25 cellular contexts compared by ENCODE assay signal in the genomic region with DNA sequence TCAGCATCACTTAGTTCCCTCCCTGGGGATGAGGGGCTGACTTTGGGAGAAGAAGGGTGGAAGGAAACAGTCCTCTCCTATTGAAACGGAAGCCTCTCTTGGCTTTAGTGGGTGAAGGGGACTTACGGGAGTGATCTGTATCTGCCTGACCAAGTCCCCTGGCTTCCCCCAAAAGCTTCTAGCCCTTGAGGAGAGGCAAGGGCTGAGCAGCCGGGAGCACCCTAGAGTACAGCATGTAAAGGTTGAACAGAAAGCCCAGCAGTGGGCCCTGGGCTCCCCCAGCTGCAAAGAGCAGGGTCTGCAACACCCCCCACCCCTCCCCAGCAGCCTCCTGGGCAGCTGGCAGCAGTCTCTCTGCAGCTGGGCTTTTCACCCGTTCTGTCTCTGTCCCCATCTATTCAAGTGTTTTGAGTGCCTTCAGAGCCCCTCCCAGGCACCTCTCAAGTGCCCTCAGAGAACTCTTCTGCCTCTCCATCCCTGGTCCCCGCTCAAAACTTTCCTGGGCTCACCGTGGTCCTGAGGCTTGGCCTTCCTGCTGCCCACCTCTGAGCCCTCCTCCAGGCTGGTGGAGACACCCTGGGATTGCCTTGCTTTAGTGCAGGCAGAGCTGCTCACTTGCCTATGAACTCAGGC. TPM values are rescaled to one million over a fixed set of nuclear protein-coding genes. Genes with fewer than 3 reads are reported as not detected.
DNase-seq lines count a peak whose midpoint lies in the region; ATAC-seq and TF ChIP-seq lines count a peak whose summit lies in the region.
"Had no signal": no experiment of that assay in that cellular context is flagged by ENCODE, and none has a peak within 500 bp of the region (broad histone marks: within the 10 kb centered on the region; RNA-seq: fewer than 3 reads in every experiment).

No MANE protein-coding gene starts in this region.

- H2AFZ ChIP-seq in H9 (ENCODE audit: low read length) (no peak overlapping the region), neuron (ENCODE audit: low read depth, low read length) (no peak overlapping the region)

- H3K4ac ChIP-seq in H9 (ENCODE audit: low read depth, low read length): no peak overlapping the region

- POLR2A ChIA-PET in CD4-positive, alpha-beta T cell (lab: Charles Lee): no interaction called here

- no peaks in the 10 kb centered on the region for H3K79me1 ChIP-seq in H9 (ENCODE audit: insufficient read depth, low read depth, low read length, poor library complexity, severe bottlenecking)

- H4K8ac ChIP-seq in H9 (replicated peaks; ENCODE audit: insufficient read length, low read depth, low read length): no peak overlapping the region

- CTCF ChIA-PET in CD4-positive, alpha-beta T cell (lab: Charles Lee): interaction anchor here (1.9 kb wide), 1 partner anchor 22 kb away, joined by 5 read pairs; no protein-coding TSS in a partner anchor

- no peaks in the 10 kb centered on the region for H3K9me3 ChIP-seq in CD4-positive, alpha-beta T cell (ENCODE audit: control insufficient read depth, low read length)
- H3K9me3 ChIP-seq in H9 (ENCODE audit: control insufficient read depth, low read depth, low read length): no peaks in the 10 kb centered on the region
- H3K9me3 ChIP-seq in duodenal mucosa (ENCODE audit: control insufficient read depth in 1 of 2, low read length in 2 of 2): no peaks in the 10 kb centered on the region
- H3K9me3 ChIP-seq in neuron (ENCODE audit: low read length): no peaks in the 10 kb centered on the region
- H3K9me3 ChIP-seq: pancreas, thoracic aorta had no signal

- no peak overlapping the region for H3T11ph ChIP-seq in H9 (ENCODE audit: low read length)

- H2BK120ac ChIP-seq in H9 (ENCODE audit: low read depth, low read length, poor library complexity, severe bottlenecking): no peak overlapping the region

- intact Hi-C loops in CD4-positive, alpha-beta T cell (cut with DNase I, micrococcal nuclease): loop anchor here in 1 of 2 experiments (10.0 kb wide), 2 partner anchors 405 to 1505 kb away; a partner anchor contains a TSS

- 0 out of 2 replicates have a peak, but pooled peaks cover 2% of the 10 kb centered on the region for H3K79me2 ChIP-seq in H9 (ENCODE audit: insufficient read depth, low read length)

- peaks cover 10% of the 10 kb centered on the region for H3K23me2 ChIP-seq in H9 (ENCODE audit: insufficient read length, low read depth, low read length, poor library complexity, severe bottlenecking)

- H2BK20ac ChIP-seq in H9 (ENCODE audit: low read depth, low read length, poor library complexity, severe bottlenecking): no peak overlapping the region

- peaks cover 0 to 3% of the 10 kb centered on the region in 2 donors for H3K36me3 ChIP-seq in duodenal mucosa (ENCODE audit: control insufficient read depth in 1 of 2, insufficient read depth in 2 of 2, low read length in 2 of 2)
- H3K36me3 ChIP-seq in neuron (ENCODE audit: insufficient read depth, low read length): peaks cover 13% of the 10 kb centered on the region
- H3K36me3 ChIP-seq: pancreas, thoracic aorta had no signal

- H3K56ac ChIP-seq in H9 (ENCODE audit: insufficient read length, low read depth, low read length): no peak overlapping the region

- H3K9me3 Mint-ChIP-seq in CD4-positive, alpha-beta T cell: no peaks in the 10 kb centered on the region
- H3K9me3 Mint-ChIP-seq in H9: no peaks in the 10 kb centered on the region
- H3K9me3 Mint-ChIP-seq: activated T-helper 2 cell treated with anti-CD3 and anti-CD28 coated beads, Interferon-gamma antibody, Interleukin-2, Interleukin-4, amounts not matched to agents 10 μg/mL and 5 μg/mL and 100 μg/mL, durations not matched to agents 14 hours and 24 hours and 36 hours; central memory CD8-positive, alpha-beta T cell; T-helper 1 cell treated with Interleukin-12 subunit alpha and Interleukin-12 subunit beta and Interleukin-4 antibody, amounts not matched to agents 30 μg/mL and 1 μg/mL, for 36 hours; WTC11 had no signal

- no peak overlapping the region for H3K4me2 ChIP-seq in H9 (ENCODE audit: insufficient read depth, insufficient read length, low read length)

- no peak for ATAC-seq in CD4-positive, alpha-beta T cell (ENCODE audit: poor library complexity)
- ATAC-seq: K562, pancreas, WTC11 had no signal

- H3K14ac ChIP-seq in H9 (ENCODE audit: insufficient read depth, low read length): no peak overlapping the region

- no peak overlapping the region for H2BK5ac ChIP-seq in H9 (ENCODE audit: insufficient read length, low read length)

- no peak overlapping the region for H4K91ac ChIP-seq in H9 (ENCODE audit: insufficient read length, low read depth, low read length)

- H3K27me3 Mint-ChIP-seq in CD4-positive, alpha-beta T cell: no peaks in the 10 kb centered on the region
- peaks cover 15% of the 10 kb centered on the region for H3K27me3 Mint-ChIP-seq in H9 (ENCODE audit: low read depth)
- H3K27me3 Mint-ChIP-seq: central memory CD8-positive, alpha-beta T cell had no signal

- no peak overlapping the region for H2BK15ac ChIP-seq in H9 (ENCODE audit: low read depth, low read length)

- no peak overlapping the region for H3K18ac ChIP-seq in H9 (ENCODE audit: insufficient read length, low read depth, low read length)

- H3K27ac ChIP-seq in CD4-positive, alpha-beta T cell (ENCODE audit: low read depth, low read length): no peak overlapping the region
- H3K27ac ChIP-seq in H9 (ENCODE audit: insufficient read length, low read depth, low read length): no peak overlapping the region
- no peak overlapping the region for H3K27ac ChIP-seq in duodenal mucosa (ENCODE audit: low read depth, low read length)
- H3K27ac ChIP-seq: pancreas, skin epidermis, thoracic aorta had no signal

- H3K23ac ChIP-seq in H9 (ENCODE audit: insufficient read length, low read depth, low read length): no peak overlapping the region

- H3K27me3 ChIP-seq in CD4-positive, alpha-beta T cell (ENCODE audit: control insufficient read depth, insufficient read depth, low read length): no peaks in the 10 kb centered on the region
- H3K27me3 ChIP-seq in H9 (ENCODE audit: insufficient read depth, low read length) (no peaks in the 10 kb centered on the region), duodenal mucosa (ENCODE audit: control insufficient read depth in 1 of 2, insufficient read depth in 2 of 2, low read length in 2 of 2) (no peaks in the 10 kb centered on the region), neuron (ENCODE audit: insufficient read depth, low read length) (no peaks in the 10 kb centered on the region)
- H3K27me3 ChIP-seq: pancreas had no signal

- no peak for DNase-seq in CD4-positive, alpha-beta T cell
- peak; percentile 20 for DNase-seq in H9
- DNase-seq in dermis blood vessel endothelial cell: no peak
- DNase-seq in iPS-NIHi11 (ENCODE audit: low spot score): no peak
- no peak for DNase-seq in nucleus accumbens (lab: John Stamatoyannopoulos, UW)
- no peak for DNase-seq in NCI-H2029 (lab: John Stamatoyannopoulos, UW)
- DNase-seq: activated CD8-positive, alpha-beta memory T cell treated with anti-CD3 and anti-CD28 coated beads for 24 hours; DMS153; hypothalamus; kidney glomerular epithelial cell; mesendoderm; NCI-H2227 treated with DMSO at 0.1 percent for 48 hours; Right ventricle myocardium superior; stimulated activated CD4-positive, alpha-beta T cell treated with anti-CD3 and anti-CD28 coated beads, Interleukin-4, amount 100 ng/mL, for 24 hours had no signal

- H3K36me3 Mint-ChIP-seq in CD4-positive, alpha-beta T cell (ENCODE audit: low read depth): no peaks in the 10 kb centered on the region
- no peaks in the 10 kb centered on the region for H3K36me3 Mint-ChIP-seq in H9 (ENCODE audit: insufficient read depth in 1 of 3, low read depth in 3 of 3)
- H3K36me3 Mint-ChIP-seq: WTC11 had no signal

- WGBS in H9 (ENCODE audit: extremely low coverage, insufficient read length, low lambda C conversion rate): no CpG with 5 or more reads among the region's 6 CpGs

- no peak overlapping the region for H2BK12ac ChIP-seq in H9 (ENCODE audit: insufficient read length, low read depth, low read length)

- H2AK5ac ChIP-seq in H9 (ENCODE audit: insufficient read length, low read length): no peak overlapping the region

- H3K4me3 ChIP-seq in duodenal mucosa (ENCODE audit: low read depth in 1 of 2, low read length in 2 of 2): peak overlapping the region; percentile 77 to 81
- peak overlapping the region; percentile 83 for H3K4me3 ChIP-seq in neuron (ENCODE audit: low read length)
- H3K4me3 ChIP-seq: K562, pancreas, skin epidermis, thoracic aorta had no signal

- H4K5ac ChIP-seq in H9 (ENCODE audit: insufficient read length, low read depth, low read length): no peak overlapping the region

- peak overlapping the region; percentile 68 for H3K4me3 Mint-ChIP-seq in CD4-positive, alpha-beta T cell
- no peak overlapping the region; a peak in 1 of 5 replicates for H3K4me3 Mint-ChIP-seq in H9
- H3K4me3 Mint-ChIP-seq: T-helper 1 cell treated with Interleukin-12 subunit alpha and Interleukin-12 subunit beta and Interleukin-4 antibody, amounts not matched to agents 30 μg/mL and 1 μg/mL, for 36 hours; WTC11 had no signal

- no peak for TF ChIP-seq CTCF in CD4-positive, alpha-beta T cell (IDR thresholded peaks at IDR 0.05)
- no peak for TF ChIP-seq CTCF in H9 (conservative IDR thresholded peaks at IDR 0.05)

- H4K20me1 ChIP-seq in H9 (ENCODE audit: control insufficient read depth, insufficient read depth, insufficient read length): no peaks in the 10 kb centered on the region

- H3K9ac ChIP-seq in H9 (ENCODE audit: extremely low read depth, insufficient read length, low read length) (no peak overlapping the region), duodenal mucosa (ENCODE audit: low read depth in 1 of 2, low read length in 2 of 2) (peak overlapping the region; percentile 79 to 87)

- H3K4me1 ChIP-seq in H9 (ENCODE audit: insufficient read depth, low read length): no peaks in the 10 kb centered on the region
- peaks cover 85% of the 10 kb centered on the region in 2 donors for H3K4me1 ChIP-seq in duodenal mucosa (ENCODE audit: control insufficient read depth in 1 of 2, insufficient read depth in 2 of 2, low read length in 2 of 2)
- H3K4me1 ChIP-seq in neuron (ENCODE audit: insufficient read depth, low read length): peaks cover 51% of the 10 kb centered on the region

- peaks cover 31% of the 10 kb centered on the region for H3K4me1 Mint-ChIP-seq in CD4-positive, alpha-beta T cell (ENCODE audit: low read depth)
- H3K4me1 Mint-ChIP-seq in H9: peaks cover 22 to 23% of the 10 kb centered on the region in 2 experiments

- H3K27ac Mint-ChIP-seq in CD4-positive, alpha-beta T cell: no peak overlapping the region
- H3K27ac Mint-ChIP-seq in H9: peak overlapping the region in 1 of 3 experiments; percentile 83; a peak in 1 of 7 replicates
- H3K27ac Mint-ChIP-seq: activated T-helper 2 cell treated with anti-CD3 and anti-CD28 coated beads, Interferon-gamma antibody, Interleukin-2, Interleukin-4, amounts not matched to agents 10 μg/mL and 5 μg/mL and 100 μg/mL, durations not matched to agents 14 hours and 24 hours and 36 hours; T-helper 1 cell treated with Interleukin-12 subunit alpha and Interleukin-12 subunit beta and Interleukin-4 antibody, amounts not matched to agents 30 μg/mL and 1 μg/mL, for 36 hours; WTC11 had no signal

RNA-seq across cellular contexts. Expression of a gene that starts 2.7 kb away (rescaled TPM):
- total RNA-seq in CD4-positive, alpha-beta T cell: 1 to 10 TPM; 5.1 to 6.9 TPM
- total RNA-seq in H9 (2021) (16.7 and 17.1 TPM in 2 replicates), dermis blood vessel endothelial cell (5.6 and 8.5 TPM in 2 replicates)

RNA-seq across cellular contexts. Expression of a gene that starts 33.2 kb away (rescaled TPM):
- total RNA-seq in CD4-positive, alpha-beta T cell: not detected
- total RNA-seq in H9 (2021): 0.86 TPM in 1 of 2 replicates, not detected in the other
- 0.47 TPM in 1 of 2 replicates, not detected in the other for total RNA-seq in dermis blood vessel endothelial cell
- total RNA-seq: activated T-helper 2 cell treated with anti-CD3 and anti-CD28 coated beads, Interferon-gamma antibody, Interleukin-2, Interleukin-4, amounts not matched to agents 10 μg/mL and 5 μg/mL and 100 μg/mL, durations not matched to agents 14 hours and 24 hours and 36 hours; fibroblast of villous mesenchyme; K562; Right ventricle myocardium superior; thoracic aorta; WTC11 had no signal

RNA-seq across cellular contexts. Expression of a gene that starts 35.3 kb away (rescaled TPM):
- total RNA-seq in CD4-positive, alpha-beta T cell: not detected
- not detected in 2 replicates for total RNA-seq in H9 (2021)
- total RNA-seq in dermis blood vessel endothelial cell: not detected in 2 replicates
- total RNA-seq: activated T-helper 2 cell treated with anti-CD3 and anti-CD28 coated beads, Interferon-gamma antibody, Interleukin-2, Interleukin-4, amounts not matched to agents 10 μg/mL and 5 μg/mL and 100 μg/mL, durations not matched to agents 14 hours and 24 hours and 36 hours; fibroblast of villous mesenchyme; K562; Right ventricle myocardium superior had no signal

RNA-seq across cellular contexts. Expression of a gene that starts 58.6 kb away (rescaled TPM):
- total RNA-seq in CD4-positive, alpha-beta T cell: under 1 TPM; 0.61 to 0.63 TPM
- total RNA-seq in H9 (2021) (1.6 and 2.2 TPM in 2 replicates), dermis blood vessel endothelial cell (7.7 and 8.7 TPM in 2 replicates)
